Comparison of ENCODE assay signal across 31 cellular contexts in genomic region chr4:100510551-100510950, GRCh38. TPM values are rescaled to one million over a fixed set of nuclear protein-coding genes. Genes with fewer than 3 reads are reported as not detected.
DNase-seq lines count a peak whose midpoint lies in the region; TF ChIP-seq lines count a peak whose summit lies in the region.
"Had no signal": no experiment of that assay in that cellular context is flagged by ENCODE, and none has a peak within 500 bp of the region (broad histone marks: within the 10 kb centered on the region; RNA-seq: fewer than 3 reads in every experiment).

No MANE protein-coding gene starts in this region.

- no peak overlapping the region for H3K4me3 Mint-ChIP-seq in mesothelial cell of epicardium
- H3K4me3 Mint-ChIP-seq in CD8-positive, alpha-beta memory T cell = no peak overlapping the region
- H3K4me3 Mint-ChIP-seq: activated CD4-positive, alpha-beta T cell treated with anti-CD3 and anti-CD28 coated beads, Interleukin-2, amount 10 ng/mL, durations not matched to agents 7 days and 5 days; activated naive CD8-positive, alpha-beta T cell treated with anti-CD3 and anti-CD28 coated beads, Interleukin-2, amount 50 U/mL, for 24 hours; activated T-cell treated with anti-CD3 and anti-CD28 coated beads, Interleukin-2, amount 50 U/mL, for 24 hours; IgD-negative memory B cell; naive thymus-derived CD8-positive, alpha-beta T cell; T-helper 17 cell had no signal

- no peak overlapping the region for H3K27ac Mint-ChIP-seq in mesothelial cell of epicardium
- H3K27ac Mint-ChIP-seq in CD8-positive, alpha-beta memory T cell = no peak overlapping the region
- H3K27ac Mint-ChIP-seq: activated CD4-positive, alpha-beta T cell treated with anti-CD3 and anti-CD28 coated beads, Interleukin-2, amount 10 ng/mL, durations not matched to agents 7 days and 5 days; activated naive CD8-positive, alpha-beta T cell treated with anti-CD3 and anti-CD28 coated beads, Interleukin-2, amount 50 U/mL, for 24 hours; activated T-cell treated with anti-CD3 and anti-CD28 coated beads, Interleukin-2, amount 50 U/mL, for 24 hours; IgD-negative memory B cell; naive thymus-derived CD8-positive, alpha-beta T cell; T-helper 17 cell had no signal

- no peak for TF ChIP-seq CTCF in fibroblast of pulmonary artery (IDR thresholded peaks at IDR 0.05; ENCODE audit: low read length, missing control alignments)
- no peak for TF ChIP-seq CTCF in mesothelial cell of epicardium (IDR thresholded peaks at IDR 0.05; ENCODE audit: unreplicated experiment)

- H3K9me3 Mint-ChIP-seq in mesothelial cell of epicardium = peaks cover 6% of the 10 kb centered on the region
- peaks cover 0 to 2% (median 0%) of the 10 kb centered on the region in 5 donors for H3K9me3 Mint-ChIP-seq in CD8-positive, alpha-beta memory T cell
- H3K9me3 Mint-ChIP-seq: activated CD4-positive, alpha-beta T cell treated with anti-CD3 and anti-CD28 coated beads, Interleukin-2, amount 10 ng/mL, durations not matched to agents 7 days and 5 days; activated naive CD8-positive, alpha-beta T cell treated with anti-CD3 and anti-CD28 coated beads, Interleukin-2, amount 50 U/mL, for 24 hours; activated T-cell treated with anti-CD3 and anti-CD28 coated beads, Interleukin-2, amount 50 U/mL, for 24 hours; IgD-negative memory B cell; naive thymus-derived CD8-positive, alpha-beta T cell had no signal

- no peaks in the 10 kb centered on the region for H3K27me3 ChIP-seq in CD8-positive, alpha-beta memory T cell (ENCODE audit: insufficient read depth, low read length, poor library complexity, severe bottlenecking)
- H3K27me3 ChIP-seq: BLaER1 treated with 17β-estradiol and CSF1 and Interleukin-3, amounts not matched to agents 10 nM and 100 nM; body of pancreas; SJSA1; vagina had no signal

- H3K4me1 ChIP-seq in CD8-positive, alpha-beta memory T cell (ENCODE audit: insufficient read depth, low read length) = no peaks in the 10 kb centered on the region
- H3K4me1 ChIP-seq: body of pancreas, SJSA1 had no signal

- H3K9me3 ChIP-seq in CD8-positive, alpha-beta memory T cell (ENCODE audit: low read length) = no peaks in the 10 kb centered on the region
- H3K9me3 ChIP-seq: BLaER1 treated with 17β-estradiol and CSF1 and Interleukin-3, amounts not matched to agents 10 nM and 100 nM; body of pancreas; SJSA1; thoracic aorta; vagina had no signal

- H3K27me3 Mint-ChIP-seq in mesothelial cell of epicardium (ENCODE audit: low read depth) = no peaks in the 10 kb centered on the region
- H3K27me3 Mint-ChIP-seq in CD8-positive, alpha-beta memory T cell = peaks cover 1 to 22% of the 10 kb centered on the region in 2 donors

- DNase-seq in A172 (ENCODE audit: low spot score) (peak; percentile 49), GM04504 (ENCODE audit: low read depth) (peak; percentile 74), SKM-1 (lab: John Stamatoyannopoulos, UW; ENCODE audit: unreplicated experiment) (peak; percentile 47), fibroblast of pulmonary artery (ENCODE audit: low read depth) (peak; percentile 43), mesothelial cell of epicardium (ENCODE audit: low spot score in 2 of 2, unreplicated experiment in 2 of 2) (no peak), RPMI8226 (no peak), NCI-H345 treated with DMSO at 0.1 percent for 48 hours (lab: John Stamatoyannopoulos, UW; ENCODE audit: unreplicated experiment) (no peak)
- no peak for DNase-seq in CD8-positive, alpha-beta memory T cell
- DNase-seq: ACHN; activated CD4-positive, alpha-beta T cell treated with anti-CD3 and anti-CD28 coated beads, Interleukin-2, amount 10 ng/mL, durations not matched to agents 7 days and 5 days; activated naive CD8-positive, alpha-beta T cell treated with anti-CD3 and anti-CD28 coated beads, Interleukin-2, amount 50 U/mL, for 24 hours; activated T-cell treated with anti-CD3 and anti-CD28 coated beads, Interleukin-2, amount 50 U/mL, for 24 hours; body of pancreas; COR-L47; DMS79; glutamatergic neuron; GOT3; naive thymus-derived CD8-positive, alpha-beta T cell; NCI-H1048; NCI-H187 treated with DMSO at 0.1 percent for 48 hours; NCI-H69; stimulated activated naive CD8-positive, alpha-beta T cell treated with anti-CD3 and anti-CD28 coated beads, Interleukin-15, Interleukin-2, amounts not matched to agents 100 U/mL and 50 U/mL, for 24 hours; T-helper 17 cell; WERI-Rb-1 had no signal

- no peaks in the 10 kb centered on the region for H3K36me3 Mint-ChIP-seq in mesothelial cell of epicardium
- H3K36me3 Mint-ChIP-seq in CD8-positive, alpha-beta memory T cell = no peaks in the 10 kb centered on the region
- H3K36me3 Mint-ChIP-seq: IgD-negative memory B cell; naive thymus-derived CD8-positive, alpha-beta T cell had no signal

- CTCF ChIA-PET in CD8-positive, alpha-beta memory T cell (lab: Charles Lee) = no interaction called here

- POLR2A ChIA-PET in CD8-positive, alpha-beta memory T cell (lab: Charles Lee) = no interaction called here

- H3K4me3 ChIP-seq in fibroblast of pulmonary artery (replicated peaks; ENCODE audit: low read depth, low read length) = no peak overlapping the region
- H3K4me3 ChIP-seq in CD8-positive, alpha-beta memory T cell (ENCODE audit: low read length) = no peak overlapping the region
- H3K4me3 ChIP-seq: BLaER1 treated with 17β-estradiol and CSF1 and Interleukin-3, amounts not matched to agents 10 nM and 100 nM; body of pancreas; GM12878; SJSA1; thoracic aorta; vagina had no signal

- no peak overlapping the region for H3K27ac ChIP-seq in CD8-positive, alpha-beta memory T cell (ENCODE audit: low read depth, low read length)
- H3K27ac ChIP-seq: BLaER1 treated with 17β-estradiol and CSF1 and Interleukin-3, amounts not matched to agents 10 nM and 100 nM; body of pancreas; SJSA1; thoracic aorta; vagina; WERI-Rb-1 had no signal

- H3K4me1 Mint-ChIP-seq in mesothelial cell of epicardium = peaks cover 6% of the 10 kb centered on the region
- H3K4me1 Mint-ChIP-seq in CD8-positive, alpha-beta memory T cell = no peaks in the 10 kb centered on the region
- H3K4me1 Mint-ChIP-seq: activated CD4-positive, alpha-beta T cell treated with anti-CD3 and anti-CD28 coated beads, Interleukin-2, amount 10 ng/mL, durations not matched to agents 7 days and 5 days; activated naive CD8-positive, alpha-beta T cell treated with anti-CD3 and anti-CD28 coated beads, Interleukin-2, amount 50 U/mL, for 24 hours; IgD-negative memory B cell; T-helper 17 cell had no signal

- no peaks in the 10 kb centered on the region for H3K36me3 ChIP-seq in CD8-positive, alpha-beta memory T cell (ENCODE audit: insufficient read depth, low read length)
- H3K36me3 ChIP-seq: BLaER1 treated with 17β-estradiol and CSF1 and Interleukin-3, amounts not matched to agents 10 nM and 100 nM; SJSA1; thoracic aorta; vagina; WERI-Rb-1 had no signal

RNA-seq across cellular contexts. Expression of gene EMCN, which starts 7.3 kb away (rescaled TPM):
- total RNA-seq in A172 (2014; rRNA removed; shearing (Covaris generic)) = not detected in 2 replicates
- 2.0 to 4.3 TPM (median 3.0 TPM) in 3 replicates for total RNA-seq in mesothelial cell of epicardium
- total RNA-seq in CD8-positive, alpha-beta memory T cell = not detected
- polyA plus RNA-seq in CD8-positive, alpha-beta memory T cell = not detected
- total RNA-seq: activated CD4-positive, alpha-beta T cell treated with anti-CD3 and anti-CD28 coated beads, Interleukin-2, amount 10 ng/mL, durations not matched to agents 7 days and 5 days; GM12878; naive thymus-derived CD8-positive, alpha-beta T cell; RPMI7951; SJSA1; T-helper 17 cell had no signal
- polyA plus RNA-seq: GM12878; IgD-negative memory B cell; naive thymus-derived CD8-positive, alpha-beta T cell had no signal

Comparison
In these comparisons a context has a peak if more than half of its experiments do, and no peak if none do; other contexts are left out.
1. DNase-seq: peak in A172 (single experiment), GM04504 (single experiment), SKM-1 (single experiment) and fibroblast of pulmonary artery (single experiment); none in mesothelial cell of epicardium (0 of 2), RPMI8226 (single experiment), CD8-positive, alpha-beta memory T cell (0 of 5) and NCI-H345 treated with DMSO at 0.1 percent for 48 hours (single experiment).